In the genomic region with DNA sequence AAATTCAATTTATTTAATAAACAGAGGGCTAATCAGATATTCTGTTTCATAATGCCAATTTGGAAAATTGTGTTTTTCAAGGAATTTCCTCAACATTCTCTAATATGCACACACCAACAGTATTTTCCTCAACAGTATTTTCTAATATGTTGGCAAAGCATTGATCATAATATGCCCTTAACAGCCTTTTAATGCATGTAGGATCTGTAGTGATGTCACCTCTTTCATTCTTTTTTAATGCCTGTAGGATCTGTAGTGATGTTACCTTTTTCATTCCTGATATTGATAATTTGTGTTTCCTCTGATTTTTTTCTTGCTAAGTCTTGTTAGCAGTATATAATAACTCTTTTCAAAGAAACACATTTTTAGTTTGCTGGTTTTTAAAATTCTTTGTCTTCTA, we compare ENCODE assay signal across 33 cellular contexts. TPM values are rescaled to one million over a fixed set of nuclear protein-coding genes. Genes with fewer than 3 reads are reported as not detected.
"Had no signal": no experiment of that assay in that cellular context is flagged by ENCODE, and none has a peak within 500 bp of the region (broad histone marks: within the 10 kb centered on the region; RNA-seq: fewer than 3 reads in every experiment).

No MANE protein-coding gene starts in this region.

- H3K4me3 Mint-ChIP-seq: activated B cell treated with CpG ODN at 0.5 μM for 24 hours; activated CD8-positive, alpha-beta T cell treated with anti-CD3 and anti-CD28 coated beads for 36 hours; activated naive CD8-positive, alpha-beta T cell; activated T-cell treated with anti-CD3 and anti-CD28 coated beads, Interleukin-2, amount 50 U/mL, for 4 hours; activated T-helper 17 cell treated with anti-CD3 and anti-CD28 coated beads, Interleukin-2, amount 50 U/mL, for 72 hours; central memory CD8-positive, alpha-beta T cell; dendritic cell treated with granulocyte-macrophage colony-stimulating factor and Interleukin-4, amounts not matched to agents 40 ng/mL and 50 ng/mL, for 4 days had no signal

- H3K4me1 ChIP-seq: esophagus muscularis mucosa, foreskin keratinocyte, gastrocnemius medialis had no signal

- ATAC-seq: activated CD4-positive, CD25-positive, alpha-beta regulatory T cell treated with anti-CD3 and anti-CD28 coated beads, Interleukin-2, amount 50 U/mL, for 24 hours; activated CD8-positive, alpha-beta T cell treated with anti-CD3 and anti-CD28 coated beads for 36 hours; activated T-cell treated with anti-CD3 and anti-CD28 coated beads, Interleukin-2, amount 50 U/mL, for 4 hours; activated T-helper 17 cell treated with anti-CD3 and anti-CD28 coated beads, Interleukin-2, amount 50 U/mL, for 72 hours; foreskin keratinocyte; gastrocnemius medialis; heart left ventricle had no signal

- DNase-seq: activated B cell treated with CpG ODN at 0.5 μM for 24 hours; activated CD4-positive, alpha-beta T cell treated with anti-CD3 and anti-CD28 coated beads for 48 hours; activated CD4-positive, alpha-beta T cell treated with anti-CD3 and anti-CD28 coated beads, Interleukin-2, amount 50 U/mL, for 1 hour; activated CD4-positive, alpha-beta T cell treated with anti-CD3 and anti-CD28 coated beads, Interleukin-2, amount 50 U/mL, for 48 hours; activated CD8-positive, alpha-beta memory T cell treated with anti-CD3 and anti-CD28 coated beads for 24 hours; activated CD8-positive, alpha-beta T cell treated with anti-CD3 and anti-CD28 coated beads for 36 hours; activated effector memory CD4-positive, alpha-beta T cell treated with Interleukin-2 at 50 U/mL for 16 hours; activated gamma-delta T cell treated with Interleukin-2 at 50 U/mL for 16 hours; activated naive CD4-positive, alpha-beta T cell treated with anti-CD3 and anti-CD28 coated beads, Interleukin-2, amount 50 U/mL, for 16 hours; activated naive CD4-positive, alpha-beta T cell treated with Interleukin-2 at 50 U/mL for 16 hours; activated T-cell treated with anti-CD3 and anti-CD28 coated beads, Interleukin-2, amount 50 U/mL, for 4 hours; amniotic stem cell; anterior cingulate cortex; brain microvascular endothelial cell; dorsolateral prefrontal cortex; effector memory CD4-positive, alpha-beta T cell; erythroblast; foreskin keratinocyte; gastrocnemius medialis; glutamatergic neuron; heart left ventricle; T-helper 9 cell; WERI-Rb-1 had no signal

- H3K27me3 Mint-ChIP-seq: activated B cell treated with CpG ODN at 0.5 μM for 24 hours had no signal

- H3K27ac Mint-ChIP-seq: activated B cell treated with CpG ODN at 0.5 μM for 24 hours; activated CD8-positive, alpha-beta T cell treated with anti-CD3 and anti-CD28 coated beads for 36 hours; activated naive CD8-positive, alpha-beta T cell; activated T-helper 17 cell treated with anti-CD3 and anti-CD28 coated beads, Interleukin-2, amount 50 U/mL, for 72 hours; dendritic cell treated with granulocyte-macrophage colony-stimulating factor and Interleukin-4, amounts not matched to agents 40 ng/mL and 50 ng/mL, for 4 days had no signal

- H3K27me3 ChIP-seq: brain microvascular endothelial cell, dorsolateral prefrontal cortex, esophagus muscularis mucosa, foreskin keratinocyte, gastrocnemius medialis, heart left ventricle had no signal

- H3K4me1 Mint-ChIP-seq: activated B cell treated with CpG ODN at 0.5 μM for 24 hours; activated T-helper 17 cell treated with anti-CD3 and anti-CD28 coated beads, Interleukin-2, amount 50 U/mL, for 72 hours; central memory CD8-positive, alpha-beta T cell had no signal

- H3K36me3 ChIP-seq: brain microvascular endothelial cell, esophagus muscularis mucosa, gastrocnemius medialis, heart left ventricle, WERI-Rb-1 had no signal

- H3K4me3 ChIP-seq: coronary artery, dorsolateral prefrontal cortex, esophagus muscularis mucosa, gastrocnemius medialis, heart left ventricle had no signal

- H3K27ac ChIP-seq: brain microvascular endothelial cell, coronary artery, dorsolateral prefrontal cortex, esophagus muscularis mucosa, foreskin keratinocyte, gastrocnemius medialis, heart left ventricle, WERI-Rb-1 had no signal

- H3K9me3 ChIP-seq: gastrocnemius medialis had no signal

RNA-seq across cellular contexts. Expression of a gene that starts 15.9 kb away (rescaled TPM):
- total RNA-seq: activated B cell treated with CpG ODN at 0.5 μM for 24 hours; activated CD8-positive, alpha-beta T cell treated with anti-CD3 and anti-CD28 coated beads for 36 hours; activated T-cell treated with anti-CD3 and anti-CD28 coated beads, Interleukin-2, amount 50 U/mL, for 4 hours; activated T-helper 17 cell treated with anti-CD3 and anti-CD28 coated beads, Interleukin-2, amount 50 U/mL, for 72 hours; astrocyte; bronchial epithelial cell; esophagus muscularis mucosa; gastrocnemius medialis; T-helper 2 cell treated with Interferon-gamma antibody and Interleukin-4, amounts not matched to agents 100 ng/mL and 5 ng/mL, for 36 hours had no signal
